Comparison of ENCODE assay signal across 1 cellular context in genomic region chr16:30992381-30992780, GRCh38.
A peak's percentile ranks its signal among the peaks of the same experiment; 100 is the strongest.
TF ChIP-seq lines count a peak whose summit lies in the region.

No MANE protein-coding gene starts in this region.

TF ChIP-seq in K562, 482 proteins besides CTCF, POLR2A, EP300 and RAD21:
- TF ChIP-seq KDM5B (IDR thresholded peaks at IDR 0.05; ENCODE audit: insufficient replicate concordance, low read depth, low read length), result no peak
- no peak for TF ChIP-seq GTF2F1 (IDR thresholded peaks at IDR 0.05; ENCODE audit: low read depth, low read length)
- no peak for TF ChIP-seq USF1 (CRISPR knock-in tag; IDR thresholded peaks at IDR 0.05)
- 0 out of 2 replicates have a peak, but pooled peaks have one; percentile 2 for TF ChIP-seq RBFOX2 (IDR thresholded peaks at IDR 0.05; ENCODE audit: low read depth, low read length)
- TF ChIP-seq ZBED1 (IDR thresholded peaks at IDR 0.05), result no peak
- TF ChIP-seq ZBTB7A (IDR thresholded peaks at IDR 0.05; ENCODE audit: borderline replicate concordance, control insufficient read depth, low read depth, low read length), result peak; percentile 18; the same call in 1 of the 2 replicates
- no peak for TF ChIP-seq KDM2B (CRISPR knock-in tag; IDR thresholded peaks at IDR 0.05)
- TF ChIP-seq HOXB6 (CRISPR knock-in tag; IDR thresholded peaks at IDR 0.05; ENCODE audit: borderline replicate concordance), result no peak
- TF ChIP-seq NFXL1 (CRISPR knock-in tag; IDR thresholded peaks at IDR 0.05), result no peak
- 0 out of 4 replicates have a peak, but pooled peaks of 1 of the 2 experiments have one; percentile 36 for TF ChIP-seq FOXA3 (CRISPR knock-in tag; conservative IDR thresholded peaks at IDR 0.05 in 1 of 2, IDR thresholded peaks at IDR 0.05 in 1 of 2)
- no peak for TF ChIP-seq FOXP1 (CRISPR knock-in tag; IDR thresholded peaks at IDR 0.05)
- TF ChIP-seq TBP (optimal IDR thresholded peaks at IDR 0.05; ENCODE audit: low read depth, low read length), result no peak
- TF ChIP-seq ZNF277 (CRISPR knock-in tag; IDR thresholded peaks at IDR 0.05; ENCODE audit: borderline replicate concordance), result no peak
- TF ChIP-seq BCLAF1 (IDR thresholded peaks at IDR 0.05; ENCODE audit: borderline replicate concordance in 1 of 2, control insufficient read depth in 1 of 2, low read depth in 2 of 2, low read length in 1 of 2), result no peak
- TF ChIP-seq ZNF280B (CRISPR knock-in tag; IDR thresholded peaks at IDR 0.05), result no peak
- peak; percentile 71; the same call in 1 of the 2 replicates for TF ChIP-seq ZNF740 (CRISPR knock-in tag; IDR thresholded peaks at IDR 0.05)
- TF ChIP-seq ZNF740 (tag; IDR thresholded peaks at IDR 0.05), result 0 out of 4 replicates have a peak, but pooled peaks of 1 of the 2 experiments have one; percentile 19
- TF ChIP-seq ATF6 (CRISPR knock-in tag; IDR thresholded peaks at IDR 0.05), result no peak
